ENCODE assay signal across 8 cellular contexts in the genomic region with DNA sequence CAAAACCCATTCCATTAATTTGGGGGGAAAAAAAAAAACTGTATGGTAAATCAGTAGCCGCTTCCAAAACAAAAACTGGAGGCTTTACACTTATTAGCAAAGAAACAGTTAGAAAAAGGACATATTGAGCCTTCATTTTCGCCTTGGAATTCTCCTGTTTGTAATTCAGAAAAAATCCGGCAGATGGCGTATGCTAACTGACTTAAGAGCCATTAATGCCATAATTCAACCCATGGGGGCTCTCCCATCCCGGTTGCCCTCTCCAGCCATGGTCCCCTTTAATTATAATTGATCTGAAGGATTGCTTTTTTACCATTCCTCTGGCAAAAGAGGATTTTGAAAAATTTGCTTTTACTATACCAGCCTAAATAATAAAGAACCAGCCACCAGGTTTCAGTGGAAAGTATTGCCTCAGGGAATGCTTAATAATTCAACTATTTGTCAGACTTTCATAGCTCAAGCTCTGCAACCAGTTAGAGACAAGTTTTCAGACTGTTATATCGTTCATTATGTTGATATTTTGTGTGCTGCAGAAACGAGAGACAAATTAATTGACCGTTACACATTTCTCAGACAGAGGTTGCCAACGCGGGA.
DNase-seq lines count a peak whose midpoint lies in the region; FAIRE-seq and TF ChIP-seq lines count a peak whose summit lies in the region.

No MANE protein-coding gene starts in this region.

- H3K4me3 ChIP-seq in GM12865 (ENCODE audit: low read depth, low read length) (no peak overlapping the region), fibroblast of mammary gland (ENCODE audit: control insufficient read depth, low read depth, low read length) (no peak overlapping the region)

- DNase-seq in GM12865 (ENCODE audit: low read depth) (peak; percentile 77), RCC 7860 (ENCODE audit: low spot score) (peak; percentile 32), fibroblast of mammary gland (ENCODE audit: low read depth) (peak; percentile 52), retina (peak; percentile 61), AG20443 (ENCODE audit: low spot score) (no peak), T-helper 9 cell (no peak), NCI-H1105 (lab: John Stamatoyannopoulos, UW) (no peak), NCI-H2196 (lab: John Stamatoyannopoulos, UW; ENCODE audit: unreplicated experiment) (no peak)

- no peak for FAIRE-seq in RCC 7860 (lab: Jason Lieb, UNC)

- peak; percentile 53 for TF ChIP-seq CTCF in GM12865 (IDR thresholded peaks at IDR 0.05; ENCODE audit: insufficient read depth, low read depth, low read length, missing control alignments)
- TF ChIP-seq CTCF in fibroblast of mammary gland (conservative IDR thresholded peaks at IDR 0.05; ENCODE audit: control insufficient read depth, insufficient read depth, low read depth, low read length), result peak; percentile 39

Comparison
In these comparisons a context has a peak if more than half of its experiments do, and no peak if none do; other contexts are left out.
1. DNase-seq: peak in GM12865 (single experiment), RCC 7860 (single experiment), fibroblast of mammary gland (single experiment) and retina (single experiment); none in AG20443 (single experiment), T-helper 9 cell (single experiment), NCI-H1105 (single experiment) and NCI-H2196 (single experiment).